14 cellular contexts compared by ENCODE assay signal in the genomic region with DNA sequence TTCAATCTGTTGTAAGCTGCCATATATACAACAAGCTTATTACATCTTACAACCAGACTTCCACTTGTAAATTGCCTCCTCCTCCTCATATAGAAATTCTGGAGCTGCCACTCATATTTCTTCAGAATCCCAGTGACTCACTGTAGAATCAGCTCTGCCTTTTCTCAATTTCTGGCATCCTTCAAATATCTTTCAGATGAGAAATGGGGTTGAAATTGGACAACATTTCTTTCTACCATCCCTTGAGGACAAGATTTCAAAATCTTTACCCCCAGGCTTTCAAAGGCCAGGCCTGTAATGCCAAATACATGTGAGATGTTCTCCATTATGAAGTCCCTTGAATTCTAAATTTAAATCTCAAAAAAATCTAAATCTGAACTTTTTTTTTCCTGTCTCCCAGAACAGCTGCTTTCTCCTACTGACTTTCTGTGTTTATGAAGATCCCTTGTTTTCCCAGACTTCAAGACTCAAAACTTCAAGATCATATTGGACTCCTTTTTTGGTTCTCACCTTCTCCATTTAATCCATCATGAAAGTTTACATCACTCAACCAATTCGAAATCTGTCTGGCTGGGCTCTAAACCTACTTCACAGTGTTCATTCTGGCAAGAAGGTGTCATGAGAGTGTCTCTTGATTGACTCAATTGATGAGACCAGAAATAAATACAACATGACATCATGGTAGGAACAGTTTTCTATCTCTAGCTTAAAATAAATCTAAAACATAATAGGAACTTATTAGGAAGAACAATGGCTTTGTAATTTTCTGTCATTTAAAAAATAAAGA.
DNase-seq lines count a peak whose midpoint lies in the region; ATAC-seq, FAIRE-seq and TF ChIP-seq lines count a peak whose summit lies in the region.
"Had no signal": no experiment of that assay in that cellular context is flagged by ENCODE, and none has a peak within 500 bp of the region (broad histone marks: within the 10 kb centered on the region; RNA-seq: fewer than 3 reads in every experiment).

No MANE protein-coding gene starts in this region.

- H3K4me1 ChIP-seq in right atrium auricular region (peaks cover 0 to 11% of the 10 kb centered on the region in 2 donors), right cardiac atrium (ENCODE audit: control insufficient read depth, insufficient read depth, low read length) (peaks cover 3% of the 10 kb centered on the region)

- H3K27ac ChIP-seq in right atrium auricular region (no peak overlapping the region), right cardiac atrium (ENCODE audit: low read length) (no peak overlapping the region), WERI-Rb-1 (no peak overlapping the region)
- H3K27ac ChIP-seq: ovary had no signal

- DNase-seq in Right ventricle myocardium inferior (ENCODE audit: missing footprints) (no peak), right atrium auricular region (ENCODE audit: low spot score) (no peak), astrocyte of the hippocampus (ENCODE audit: low read depth, low spot score) (peak; percentile 53), right cardiac atrium (no peak), urothelium cell line (ENCODE audit: low spot score) (peak; percentile 47), WERI-Rb-1 (no peak), mucosa of gallbladder (ENCODE audit: low spot score) (no peak)
- DNase-seq in stimulated activated naive CD8-positive, alpha-beta T cell treated with anti-CD3 and anti-CD28 coated beads, Interleukin-15, Interleukin-2, amounts not matched to agents 100 U/mL and 50 U/mL, for 24 hours, result no peak
- DNase-seq: activated CD4-positive, alpha-beta memory T cell treated with anti-CD3 and anti-CD28 coated beads for 36 hours; effector memory CD8-positive, alpha-beta T cell; NCI-H510A; ovary had no signal

- H3K27me3 ChIP-seq in right atrium auricular region (no peaks in the 10 kb centered on the region), right cardiac atrium (ENCODE audit: control insufficient read depth, insufficient read depth) (no peaks in the 10 kb centered on the region), WERI-Rb-1 (ENCODE audit: insufficient read depth, low read depth, severe bottlenecking) (no peaks in the 10 kb centered on the region)
- H3K27me3 ChIP-seq: ovary had no signal

- no peak for FAIRE-seq in urothelium cell line (lab: Jason Lieb, UNC)
- FAIRE-seq: A204.1 had no signal

- no peak overlapping the region for H3K4me3 ChIP-seq in right atrium auricular region
- H3K4me3 ChIP-seq in right cardiac atrium (ENCODE audit: low read length), result no peak overlapping the region
- H3K4me3 ChIP-seq in WERI-Rb-1 (ENCODE audit: low read depth, low read length), result no peak overlapping the region
- H3K4me3 ChIP-seq: GM23338, ovary had no signal

- H3K36me3 ChIP-seq in right atrium auricular region (no peaks in the 10 kb centered on the region), WERI-Rb-1 (no peaks in the 10 kb centered on the region)
- H3K36me3 ChIP-seq: ovary had no signal

- intact Hi-C loops in Right ventricle myocardium inferior (cut with DNase I) (no loop called here), right cardiac atrium (cut with DNase I) (no loop called here)

- TF ChIP-seq CTCF in right atrium auricular region (IDR thresholded peaks at IDR 0.05) (no peak), WERI-Rb-1 (IDR thresholded peaks at IDR 0.05; ENCODE audit: low read depth, low read length) (no peak)

- ATAC-seq in Right ventricle myocardium inferior (peak; percentile 68), right cardiac atrium (peak; percentile 63 to 83)
- no peak for ATAC-seq in stimulated activated naive CD8-positive, alpha-beta T cell treated with anti-CD3 and anti-CD28 coated beads, Interleukin-15, Interleukin-2, amounts not matched to agents 100 U/mL and 50 U/mL, for 24 hours
- ATAC-seq: effector memory CD8-positive, alpha-beta T cell; GM23338 had no signal

- H3K9me3 ChIP-seq in right atrium auricular region (no peaks in the 10 kb centered on the region), right cardiac atrium (ENCODE audit: control insufficient read depth, low read length) (no peaks in the 10 kb centered on the region), WERI-Rb-1 (ENCODE audit: severe bottlenecking) (no peaks in the 10 kb centered on the region)
- H3K9me3 ChIP-seq: ovary had no signal

- WGBS in right cardiac atrium, result 54% methylated on average over 1 of the region's 1 CpG

Comparison
In these comparisons a context has a peak if more than half of its experiments do, and no peak if none do; other contexts are left out.
1. DNase-seq: peak in astrocyte of the hippocampus (single experiment) and urothelium cell line (single experiment); none in Right ventricle myocardium inferior (single experiment), right atrium auricular region (single experiment), right cardiac atrium (0 of 3), stimulated activated naive CD8-positive, alpha-beta T cell treated with anti-CD3 and anti-CD28 coated beads, Interleukin-15, Interleukin-2, amounts not matched to agents 100 U/mL and 50 U/mL, for 24 hours (single experiment), WERI-Rb-1 (single experiment) and mucosa of gallbladder (single experiment).